ENCODE assay signal across 25 cellular contexts in the genomic region with DNA sequence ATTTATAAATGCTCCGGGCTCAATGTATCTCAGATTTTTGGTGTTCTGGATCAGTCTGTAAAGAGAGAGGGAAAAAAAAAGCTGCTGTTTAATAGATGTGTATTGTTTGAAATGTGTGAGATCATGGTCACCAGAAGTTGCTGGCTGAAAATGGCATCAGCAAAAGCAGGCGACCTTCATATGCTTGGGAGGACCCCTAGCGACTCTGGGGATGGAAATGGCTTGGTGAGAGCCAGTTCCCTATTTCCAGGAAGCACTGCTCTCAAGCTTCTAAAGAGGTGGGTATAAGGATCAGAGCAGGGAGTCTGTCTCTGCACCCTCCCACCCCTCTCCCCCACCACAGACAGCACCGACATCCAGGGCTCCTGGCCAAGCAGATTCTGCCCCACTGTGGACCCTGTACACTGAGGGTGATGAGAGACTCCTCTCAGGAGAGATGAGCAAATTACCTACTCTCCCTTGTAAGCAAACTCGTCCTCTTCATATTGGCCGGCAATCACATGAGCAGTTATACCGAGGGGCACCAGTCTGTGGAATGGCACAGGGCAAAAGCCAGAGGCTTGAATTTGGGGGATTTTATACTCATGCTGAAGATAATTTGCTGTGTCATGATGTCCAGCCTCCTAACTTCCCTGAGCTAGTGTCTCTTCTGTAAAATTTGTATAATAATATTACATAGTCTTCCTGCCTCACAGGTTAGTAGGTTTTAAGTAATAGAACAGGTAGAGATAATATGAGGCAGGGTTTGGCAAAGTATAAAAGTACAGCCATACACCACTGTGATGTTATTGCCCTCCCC. TPM values are rescaled to one million over a fixed set of nuclear protein-coding genes. Genes with fewer than 3 reads are reported as not detected.
A peak's percentile ranks its signal among the peaks of the same experiment; 100 is the strongest.
DNase-seq lines count a peak whose midpoint lies in the region; ATAC-seq, FAIRE-seq and TF ChIP-seq lines count a peak whose summit lies in the region.
"Had no signal": no experiment of that assay in that cellular context is flagged by ENCODE, and none has a peak within 500 bp of the region (broad histone marks: within the 10 kb centered on the region; RNA-seq: fewer than 3 reads in every experiment).

No MANE protein-coding gene starts in this region.

- DNase-seq in GM12891 (ENCODE audit: insufficient read length, low spot score) (no peak), OCI-M1 (lab: John Stamatoyannopoulos, UW) (peak; percentile 82), endodermal cell (peak; percentile 67), trophoblast cell (no peak), mesothelial cell of epicardium (ENCODE audit: low spot score in 2 of 2, unreplicated experiment in 2 of 2) (no peak)
- no peak for DNase-seq in activated naive CD8-positive, alpha-beta T cell treated with anti-CD3 and anti-CD28 coated beads for 36 hours
- DNase-seq: activated CD4-positive, alpha-beta T cell treated with anti-CD3 and anti-CD28 coated beads for 36 hours; CD4-positive, alpha-beta memory T cell; effector CD4-positive, alpha-beta T cell; heart right ventricle; KBM-7; kidney; NCI-H1048; NCI-H526 treated with DMSO at 0.1 percent for 48 hours; PC-9; T-helper 9 cell had no signal

- peak overlapping the region; percentile 31 for H2AK5ac ChIP-seq in trophoblast cell (ENCODE audit: low read length)

- H3K9me3 Mint-ChIP-seq in endodermal cell: no peaks in the 10 kb centered on the region
- H3K9me3 Mint-ChIP-seq in activated naive CD8-positive, alpha-beta T cell treated with anti-CD3 and anti-CD28 coated beads for 36 hours: no peaks in the 10 kb centered on the region
- H3K9me3 Mint-ChIP-seq in mesothelial cell of epicardium: no peaks in the 10 kb centered on the region
- H3K9me3 Mint-ChIP-seq: activated T-helper 2 cell treated with anti-CD3 and anti-CD28 coated beads, Interferon-gamma antibody, Interleukin-2, Interleukin-4, amounts not matched to agents 10 μg/mL and 5 μg/mL and 100 μg/mL, durations not matched to agents 14 hours and 24 hours and 36 hours; CD4-positive, alpha-beta memory T cell; type B pancreatic cell had no signal

- no peak overlapping the region for H3K4me2 ChIP-seq in trophoblast cell (ENCODE audit: low read length)
- H3K4me2 ChIP-seq: PC-9 had no signal

- H3K4me3 ChIP-seq in endodermal cell (ENCODE audit: low read length) (no peak overlapping the region), trophoblast cell (ENCODE audit: low read depth, low read length) (no peak overlapping the region)
- H3K4me3 ChIP-seq: cardiac muscle cell, heart right ventricle, PC-9 had no signal

- H3K4me1 Mint-ChIP-seq in endodermal cell (peaks cover 3% of the 10 kb centered on the region), mesothelial cell of epicardium (peaks cover 9% of the 10 kb centered on the region)
- H3K4me1 Mint-ChIP-seq in activated naive CD8-positive, alpha-beta T cell treated with anti-CD3 and anti-CD28 coated beads for 36 hours: no peaks in the 10 kb centered on the region
- H3K4me1 Mint-ChIP-seq: activated CD4-positive, alpha-beta T cell treated with anti-CD3 and anti-CD28 coated beads for 36 hours; CD4-positive, alpha-beta memory T cell had no signal

- H4K12ac ChIP-seq in trophoblast cell (ENCODE audit: low read depth, low read length): peak overlapping the region; percentile 26

- no peaks in the 10 kb centered on the region for H3K79me2 ChIP-seq in trophoblast cell (ENCODE audit: control insufficient read depth, insufficient read depth, low read length, poor library complexity)

- H3K23ac ChIP-seq in trophoblast cell (ENCODE audit: low read length): no peak overlapping the region

- H3K4me3 Mint-ChIP-seq in endodermal cell (no peak overlapping the region), mesothelial cell of epicardium (no peak overlapping the region)
- no peak overlapping the region for H3K4me3 Mint-ChIP-seq in activated naive CD8-positive, alpha-beta T cell treated with anti-CD3 and anti-CD28 coated beads for 36 hours
- H3K4me3 Mint-ChIP-seq: activated CD4-positive, alpha-beta T cell treated with anti-CD3 and anti-CD28 coated beads for 36 hours; CD4-positive, alpha-beta memory T cell; type B pancreatic cell had no signal

- WGBS in endodermal cell (ENCODE audit: insufficient coverage in 1 of 2, insufficient read length in 1 of 2), 2 experiments: 66 to 76% methylated on average over 2 to 7 of the region's 7 CpGs
- WGBS in trophoblast cell (ENCODE audit: extremely low coverage, insufficient coverage, insufficient read length): no CpG with 5 or more reads among the region's 7 CpGs

- H2BK5ac ChIP-seq in trophoblast cell (ENCODE audit: low read depth, low read length, poor library complexity): no peak overlapping the region

- ATAC-seq in GM19452 (IDR thresholded peaks at IDR 0.05; ENCODE audit: unreplicated experiment) (no peak), GM18873 (IDR thresholded peaks at IDR 0.05; ENCODE audit: low FRiP score, unreplicated experiment) (no peak)
- ATAC-seq: activated CD4-positive, alpha-beta T cell treated with anti-CD3 and anti-CD28 coated beads for 36 hours had no signal

- H3K9ac ChIP-seq in endodermal cell (ENCODE audit: extremely low read depth, low read length, poor library complexity, severe bottlenecking) (no peak overlapping the region), trophoblast cell (ENCODE audit: low read length) (no peak overlapping the region)

- no peak overlapping the region for H2AFZ ChIP-seq in trophoblast cell (ENCODE audit: insufficient read depth, low read length, poor library complexity)
- H2AFZ ChIP-seq: PC-9 had no signal

- peak overlapping the region; percentile 68 for H2BK120ac ChIP-seq in trophoblast cell (ENCODE audit: insufficient read depth, low read length, poor library complexity)

- H3K27me3 Mint-ChIP-seq in endodermal cell (ENCODE audit: insufficient read depth) (no peaks in the 10 kb centered on the region), mesothelial cell of epicardium (ENCODE audit: low read depth) (no peaks in the 10 kb centered on the region)
- H3K27me3 Mint-ChIP-seq in activated naive CD8-positive, alpha-beta T cell treated with anti-CD3 and anti-CD28 coated beads for 36 hours: peaks cover 5% of the 10 kb centered on the region
- H3K27me3 Mint-ChIP-seq: activated CD4-positive, alpha-beta T cell treated with anti-CD3 and anti-CD28 coated beads for 36 hours; CD4-positive, alpha-beta memory T cell had no signal

- H3K9me3 ChIP-seq in endodermal cell (ENCODE audit: control insufficient read depth, low read length) (no peaks in the 10 kb centered on the region), trophoblast cell (ENCODE audit: insufficient read depth, low read depth, low read length) (no peaks in the 10 kb centered on the region)
- H3K9me3 ChIP-seq: heart right ventricle had no signal

- no peak for FAIRE-seq in GM12891 (lab: Jason Lieb, UNC)
- FAIRE-seq: kidney had no signal

- H3K4me1 ChIP-seq in endodermal cell (ENCODE audit: control insufficient read depth, insufficient read depth, low read length) (no peaks in the 10 kb centered on the region), trophoblast cell (ENCODE audit: control insufficient read depth in 1 of 2, insufficient read depth in 2 of 2, low read length in 2 of 2) (peaks cover 0 to 3% of the 10 kb centered on the region in 2 experiments)

- no peaks in the 10 kb centered on the region for H3K27me3 ChIP-seq in endodermal cell (ENCODE audit: control insufficient read depth, insufficient read depth, low read length, poor library complexity, severe bottlenecking)
- no peaks in the 10 kb centered on the region for H3K27me3 ChIP-seq in trophoblast cell (ENCODE audit: insufficient read depth, low read length)
- H3K27me3 ChIP-seq: cardiac muscle cell, heart right ventricle had no signal

- H2BK12ac ChIP-seq in trophoblast cell (ENCODE audit: low read length): peak overlapping the region; percentile 76

- H3K36me3 Mint-ChIP-seq in endodermal cell (ENCODE audit: low read depth) (no peaks in the 10 kb centered on the region), mesothelial cell of epicardium (no peaks in the 10 kb centered on the region)
- no peaks in the 10 kb centered on the region for H3K36me3 Mint-ChIP-seq in activated naive CD8-positive, alpha-beta T cell treated with anti-CD3 and anti-CD28 coated beads for 36 hours
- H3K36me3 Mint-ChIP-seq: CD4-positive, alpha-beta memory T cell; type B pancreatic cell had no signal

- H3K18ac ChIP-seq in trophoblast cell (ENCODE audit: low read length): no peak overlapping the region

- no peak for TF ChIP-seq POLR2A in GM12891 (IDR thresholded peaks at IDR 0.05; ENCODE audit: low read depth, low read length)

- H3K27ac Mint-ChIP-seq in endodermal cell: no peak overlapping the region
- H3K27ac Mint-ChIP-seq in activated naive CD8-positive, alpha-beta T cell treated with anti-CD3 and anti-CD28 coated beads for 36 hours: no peak overlapping the region
- H3K27ac Mint-ChIP-seq in mesothelial cell of epicardium: no peak overlapping the region
- H3K27ac Mint-ChIP-seq: activated CD4-positive, alpha-beta T cell treated with anti-CD3 and anti-CD28 coated beads for 36 hours; activated T-helper 2 cell treated with anti-CD3 and anti-CD28 coated beads, Interferon-gamma antibody, Interleukin-2, Interleukin-4, amounts not matched to agents 10 μg/mL and 5 μg/mL and 100 μg/mL, durations not matched to agents 14 hours and 24 hours and 36 hours; CD4-positive, alpha-beta memory T cell; type B pancreatic cell had no signal

- H3K27ac ChIP-seq in endodermal cell (ENCODE audit: low read depth, low read length): no peak overlapping the region
- no peak overlapping the region for H3K27ac ChIP-seq in trophoblast cell (ENCODE audit: low read depth, low read length)
- H3K27ac ChIP-seq: cardiac muscle cell, heart right ventricle, PC-9 had no signal

- H4K8ac ChIP-seq in trophoblast cell (ENCODE audit: low read depth, low read length): no peak overlapping the region

- H3K36me3 ChIP-seq in endodermal cell (ENCODE audit: control insufficient read depth, insufficient read depth, low read length): no peaks in the 10 kb centered on the region
- no peaks in the 10 kb centered on the region for H3K36me3 ChIP-seq in trophoblast cell (ENCODE audit: control insufficient read depth in 1 of 2, insufficient read depth in 2 of 2, low read length in 2 of 2)
- H3K36me3 ChIP-seq: cardiac muscle cell, heart right ventricle had no signal

- TF ChIP-seq CTCF in endodermal cell (conservative IDR thresholded peaks at IDR 0.05) (peak; percentile 46), mesothelial cell of epicardium (IDR thresholded peaks at IDR 0.05; ENCODE audit: unreplicated experiment) (no peak)

- H3K14ac ChIP-seq in trophoblast cell (ENCODE audit: low read length): peak overlapping the region; percentile 75

- peaks cover 4% of the 10 kb centered on the region for H3K79me1 ChIP-seq in trophoblast cell (ENCODE audit: low read length)

- H4K91ac ChIP-seq in trophoblast cell (ENCODE audit: low read depth, low read length): peak overlapping the region; percentile 28

- no peak overlapping the region for H3K4ac ChIP-seq in trophoblast cell (ENCODE audit: low read depth, low read length)

TF ChIP-seq in GM12891, 5 proteins besides CTCF, POLR2A, EP300 and RAD21 (continues in another document):
- no peak for TF ChIP-seq PAX5 (IDR thresholded peaks at IDR 0.05; ENCODE audit: insufficient read depth, low read length, severe bottlenecking)

RNA-seq across cellular contexts. Expression of gene LHCGR, which starts 29.6 kb away (rescaled TPM):
- not detected for polyA plus RNA-seq in GM12891 (2012; ENCODE audit: low read depth, missing spikeins)
- total RNA-seq in endodermal cell (not detected), mesothelial cell of epicardium (0.13 TPM in 1 of 3 replicates, not detected in the others)
- 0.11 TPM for polyA plus RNA-seq in endodermal cell (2013, experiment 1 of 2)
- polyA plus RNA-seq in endodermal cell (2013, experiment 2 of 2): 0.17 TPM
- polyA plus RNA-seq in trophoblast cell (2013): 0.01 TPM in 1 of 2 replicates, not detected in the other
- not detected for total RNA-seq in activated naive CD8-positive, alpha-beta T cell treated with anti-CD3 and anti-CD28 coated beads for 36 hours
- total RNA-seq: activated CD4-positive, alpha-beta T cell treated with anti-CD3 and anti-CD28 coated beads for 36 hours; activated T-helper 2 cell treated with anti-CD3 and anti-CD28 coated beads, Interferon-gamma antibody, Interleukin-2, Interleukin-4, amounts not matched to agents 10 μg/mL and 5 μg/mL and 100 μg/mL, durations not matched to agents 14 hours and 24 hours and 36 hours; CD4-positive, alpha-beta memory T cell; Daoy; fibroblast of lung; H4; kidney; PC-9 had no signal
- polyA plus RNA-seq: cardiac muscle cell; CD4-positive, alpha-beta memory T cell; neural cell had no signal

Comparison
In these comparisons a context has a peak if more than half of its experiments do, and no peak if none do; other contexts are left out.
1. DNase-seq: peak in OCI-M1 (single experiment) and endodermal cell (single experiment); none in GM12891 (single experiment), trophoblast cell (0 of 2), activated naive CD8-positive, alpha-beta T cell treated with anti-CD3 and anti-CD28 coated beads for 36 hours (single experiment) and mesothelial cell of epicardium (0 of 2).